ENCODE assay signal across 23 cellular contexts in the genomic region with DNA sequence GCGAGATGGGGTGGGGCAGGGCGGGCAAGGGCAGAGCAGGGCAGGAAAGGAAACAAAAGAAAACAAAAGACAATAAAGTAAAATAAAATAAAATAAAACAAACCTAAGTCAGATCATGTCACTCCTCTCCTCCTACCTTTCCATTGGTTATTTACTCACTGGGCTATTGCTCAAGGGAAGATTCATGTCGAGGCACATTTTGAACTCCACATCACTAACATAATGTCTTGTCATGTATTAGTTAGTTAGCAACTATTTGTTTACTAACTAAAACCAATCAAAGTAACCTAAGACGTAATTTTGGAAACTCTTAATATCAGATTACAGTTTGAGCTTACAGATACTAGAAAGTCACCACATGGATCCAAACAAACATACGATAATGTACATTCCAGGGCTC. TPM values are rescaled to one million over a fixed set of nuclear protein-coding genes. Genes with fewer than 3 reads are reported as not detected.
A peak's percentile ranks its signal among the peaks of the same experiment; 100 is the strongest.
DNase-seq lines count a peak whose midpoint lies in the region; ATAC-seq and TF ChIP-seq lines count a peak whose summit lies in the region.
"Had no signal": no experiment of that assay in that cellular context is flagged by ENCODE, and none has a peak within 500 bp of the region (broad histone marks: within the 10 kb centered on the region; RNA-seq: fewer than 3 reads in every experiment).

No MANE protein-coding gene starts in this region.

- H3K9me2 ChIP-seq in Karpas-422 (replicated peaks; ENCODE audit: insufficient read depth, low read length) = no peaks in the 10 kb centered on the region

- 90 to 100% methylated on average over 1 to 4 of the region's 5 CpGs for WGBS in endodermal cell (ENCODE audit: insufficient coverage in 1 of 2, insufficient read length in 1 of 2), 2 experiments

- no peak for ATAC-seq in CD4-positive, alpha-beta T cell (ENCODE audit: poor library complexity)
- ATAC-seq: activated naive CD8-positive, alpha-beta T cell treated with anti-CD3 and anti-CD28 coated beads, Interleukin-2, amount 50 U/mL, for 24 hours; body of pancreas had no signal

- H2AFZ ChIP-seq in Karpas-422 (ENCODE audit: low read length) = no peak overlapping the region

- H3K4me3 ChIP-seq in Karpas-422 (ENCODE audit: low read length) (peak overlapping the region; percentile 93; the same call in 1 of the 2 replicates), endodermal cell (ENCODE audit: low read length) (peak overlapping the region; percentile 15)
- H3K4me3 ChIP-seq: body of pancreas, ovary, SJSA1 had no signal

- peaks cover 21% of the 10 kb centered on the region for H4K20me1 ChIP-seq in Karpas-422 (ENCODE audit: insufficient read depth, low read depth, low read length)

- no peak overlapping the region for H3K27ac ChIP-seq in CD4-positive, alpha-beta T cell (ENCODE audit: low read depth, low read length)
- H3K27ac ChIP-seq in Karpas-422 (ENCODE audit: low read length) (no peak overlapping the region), endodermal cell (ENCODE audit: low read depth, low read length) (no peak overlapping the region)
- H3K27ac ChIP-seq: body of pancreas, ovary, SJSA1 had no signal

- peaks cover 72% of the 10 kb centered on the region for H3K79me2 ChIP-seq in Karpas-422 (ENCODE audit: low read length)

- H3K9me3 ChIP-seq in CD4-positive, alpha-beta T cell (ENCODE audit: control insufficient read depth, low read length) = no peaks in the 10 kb centered on the region
- H3K9me3 ChIP-seq in Karpas-422 (ENCODE audit: low read length) = no peaks in the 10 kb centered on the region
- H3K9me3 ChIP-seq in endodermal cell (ENCODE audit: control insufficient read depth, low read length) = no peaks in the 10 kb centered on the region
- H3K9me3 ChIP-seq: body of pancreas, ovary, SJSA1 had no signal

- no peaks in the 10 kb centered on the region for H3K9me3 Mint-ChIP-seq in CD4-positive, alpha-beta T cell
- H3K9me3 Mint-ChIP-seq in endodermal cell (peaks cover 10% of the 10 kb centered on the region), nephron (peaks cover 7% of the 10 kb centered on the region)
- H3K9me3 Mint-ChIP-seq: activated CD4-positive, alpha-beta T cell treated with anti-CD3 and anti-CD28 coated beads, Interleukin-2, amount 10 ng/mL, durations not matched to agents 7 days and 5 days; activated naive CD8-positive, alpha-beta T cell treated with anti-CD3 and anti-CD28 coated beads, Interleukin-2, amount 50 U/mL, for 24 hours; activated T-helper 2 cell treated with anti-CD3 and anti-CD28 coated beads, Interferon-gamma antibody, Interleukin-2, Interleukin-4, amounts not matched to agents 10 μg/mL and 5 μg/mL and 100 μg/mL, durations not matched to agents 14 hours and 24 hours and 36 hours; CD8-positive, alpha-beta memory T cell; memory B cell had no signal

- peaks cover 42% of the 10 kb centered on the region for H3K4me1 ChIP-seq in Karpas-422 (ENCODE audit: low read length)
- H3K4me1 ChIP-seq in endodermal cell (ENCODE audit: control insufficient read depth, insufficient read depth, low read length) = peaks cover 6% of the 10 kb centered on the region
- H3K4me1 ChIP-seq: SJSA1 had no signal

- peak overlapping the region; percentile 57 for H3K4me3 Mint-ChIP-seq in CD4-positive, alpha-beta T cell
- no peak overlapping the region for H3K4me3 Mint-ChIP-seq in endodermal cell
- H3K4me3 Mint-ChIP-seq in nephron = peak overlapping the region; percentile 36 to 68 (median 68)
- H3K4me3 Mint-ChIP-seq: activated naive CD8-positive, alpha-beta T cell treated with anti-CD3 and anti-CD28 coated beads, Interleukin-2, amount 50 U/mL, for 24 hours; memory B cell had no signal

- H3K36me3 ChIP-seq in Karpas-422 (ENCODE audit: insufficient read depth, low read length) (no peaks in the 10 kb centered on the region), endodermal cell (ENCODE audit: control insufficient read depth, insufficient read depth, low read length) (no peaks in the 10 kb centered on the region)
- H3K36me3 ChIP-seq: ovary had no signal

- H3K36me3 Mint-ChIP-seq in CD4-positive, alpha-beta T cell (ENCODE audit: low read depth) = peaks cover 14% of the 10 kb centered on the region
- H3K36me3 Mint-ChIP-seq in endodermal cell (ENCODE audit: low read depth) = peaks cover 2% of the 10 kb centered on the region
- H3K36me3 Mint-ChIP-seq in nephron (ENCODE audit: low read depth) = peaks cover under 1% of the 10 kb centered on the region

- H3K27me3 Mint-ChIP-seq in CD4-positive, alpha-beta T cell = no peaks in the 10 kb centered on the region
- H3K27me3 Mint-ChIP-seq in endodermal cell (ENCODE audit: insufficient read depth) = peaks cover 2% of the 10 kb centered on the region
- H3K27me3 Mint-ChIP-seq in nephron (ENCODE audit: low read depth) = no peaks in the 10 kb centered on the region
- H3K27me3 Mint-ChIP-seq: activated naive CD8-positive, alpha-beta T cell treated with anti-CD3 and anti-CD28 coated beads, Interleukin-2, amount 50 U/mL, for 24 hours had no signal

- no peak overlapping the region; the same call in 1 of the 2 replicates for H3K9ac ChIP-seq in Karpas-422 (ENCODE audit: low read length)
- no peak overlapping the region for H3K9ac ChIP-seq in endodermal cell (ENCODE audit: extremely low read depth, low read length, poor library complexity, severe bottlenecking)

- DNase-seq in CD4-positive, alpha-beta T cell = no peak
- DNase-seq in Karpas-422 (no peak), endodermal cell (no peak), RKO (ENCODE audit: low spot score) (no peak), globus pallidus (ENCODE audit: low spot score) (no peak)
- DNase-seq in activated effector memory CD4-positive, alpha-beta T cell treated with anti-CD3 and anti-CD28 coated beads, Interleukin-2, amount 50 U/mL, for 16 hours = no peak
- DNase-seq: activated CD4-positive, alpha-beta T cell treated with anti-CD3 and anti-CD28 coated beads, Interleukin-2, amount 10 ng/mL, durations not matched to agents 7 days and 5 days; activated naive CD8-positive, alpha-beta T cell treated with anti-CD3 and anti-CD28 coated beads, Interleukin-2, amount 50 U/mL, for 24 hours; body of pancreas; CD8-positive, alpha-beta memory T cell; DMS53; effector CD8-positive, alpha-beta T cell; KG1; NCI-H187 treated with DMSO at 0.1 percent for 48 hours; NCI-H82; OCI-M1; ovary; stimulated activated CD4-positive, alpha-beta T cell treated with anti-CD3 and anti-CD28 coated beads, Interleukin-12 subunit alpha, Interleukin-12 subunit beta, amount 100 ng/mL, for 4 hours; T-helper 2 cell had no signal

- TF ChIP-seq CTCF in CD4-positive, alpha-beta T cell (IDR thresholded peaks at IDR 0.05) = no peak
- no peak for TF ChIP-seq CTCF in endodermal cell (conservative IDR thresholded peaks at IDR 0.05)
- TF ChIP-seq CTCF in nephron (IDR thresholded peaks at IDR 0.05; ENCODE audit: unreplicated experiment in 3 of 3) = no peak

- no peaks in the 10 kb centered on the region for H3K27me3 ChIP-seq in CD4-positive, alpha-beta T cell (ENCODE audit: control insufficient read depth, insufficient read depth, low read length)
- H3K27me3 ChIP-seq in Karpas-422 (ENCODE audit: low read length) (no peaks in the 10 kb centered on the region), endodermal cell (ENCODE audit: control insufficient read depth, insufficient read depth, low read length, poor library complexity, severe bottlenecking) (no peaks in the 10 kb centered on the region)
- H3K27me3 ChIP-seq: body of pancreas, ovary, SJSA1 had no signal

- POLR2A ChIA-PET in CD4-positive, alpha-beta T cell (lab: Charles Lee) = no interaction called here

- H3K27ac Mint-ChIP-seq in CD4-positive, alpha-beta T cell = no peak overlapping the region
- H3K27ac Mint-ChIP-seq in endodermal cell (no peak overlapping the region), nephron (no peak overlapping the region)
- H3K27ac Mint-ChIP-seq: activated CD4-positive, alpha-beta T cell treated with anti-CD3 and anti-CD28 coated beads, Interleukin-2, amount 10 ng/mL, durations not matched to agents 7 days and 5 days; activated T-helper 2 cell treated with anti-CD3 and anti-CD28 coated beads, Interferon-gamma antibody, Interleukin-2, Interleukin-4, amounts not matched to agents 10 μg/mL and 5 μg/mL and 100 μg/mL, durations not matched to agents 14 hours and 24 hours and 36 hours had no signal

- peaks cover 63% of the 10 kb centered on the region for H3K4me1 Mint-ChIP-seq in CD4-positive, alpha-beta T cell (ENCODE audit: low read depth)
- H3K4me1 Mint-ChIP-seq in endodermal cell (peaks cover 7% of the 10 kb centered on the region), nephron (peaks cover 23% of the 10 kb centered on the region)

- intact Hi-C loops in CD4-positive, alpha-beta T cell (cut with DNase I, micrococcal nuclease) = loop anchor here in 1 of 2 experiments (5.0 kb wide), 2 partner anchors 192 to 663 kb away; a partner anchor contains a TSS

- CTCF ChIA-PET in CD4-positive, alpha-beta T cell (lab: Charles Lee) = no interaction called here

- H3K4me2 ChIP-seq in Karpas-422 (ENCODE audit: low read depth, low read length, poor library complexity, severe bottlenecking) = peak overlapping the region; percentile 91

RNA-seq across cellular contexts. Expression of a gene that starts 2.2 kb away (rescaled TPM):
- 10 to 100 TPM; 16.2 to 16.4 TPM for total RNA-seq in CD4-positive, alpha-beta T cell
- total RNA-seq in Karpas-422 (2014; rRNA removed; shearing (Covaris generic); ENCODE audit: low replicate concordance) = 53.6 and 86.7 TPM in 2 replicates
- total RNA-seq in endodermal cell = 10 to 100 TPM; 20.7 to 25.4 TPM
- polyA plus RNA-seq in endodermal cell (2013, experiment 1 of 2) = 35.9 TPM
- polyA plus RNA-seq in endodermal cell (2013, experiment 2 of 2) = 35.9 TPM
